In genomic region chr6:101662111-101662897, GRCh38 we compare ENCODE assay signal across 14 cellular contexts.
DNase-seq lines count a peak whose midpoint lies in the region; ATAC-seq and TF ChIP-seq lines count a peak whose summit lies in the region.
"Had no signal": no experiment of that assay in that cellular context is flagged by ENCODE, and none has a peak within 500 bp of the region (broad histone marks: within the 10 kb centered on the region; RNA-seq: fewer than 3 reads in every experiment).

No MANE protein-coding gene starts in this region.

- DNase-seq in GM10248 (ENCODE audit: extremely low spot score) = peak; percentile 13
- DNase-seq in HCEC 1CT = no peak
- DNase-seq in Right ventricle myocardium superior = no peak
- no peak for DNase-seq in sigmoid colon
- DNase-seq in ascending aorta (ENCODE audit: low spot score in 2 of 2) = no peak
- DNase-seq: aorta, dermis blood vessel endothelial cell, H9, NCI-H526 treated with DMSO at 0.1 percent for 48 hours, posterior cingulate gyrus had no signal

- TF ChIP-seq EP300 in sigmoid colon (IDR thresholded peaks at IDR 0.05) = no peak

- H3K27me3 ChIP-seq in sigmoid colon (no peaks in the 10 kb centered on the region), ascending aorta (no peaks in the 10 kb centered on the region)

- peak; percentile 94 for ATAC-seq in GM19324 (IDR thresholded peaks at IDR 0.05; ENCODE audit: low FRiP score, unreplicated experiment)
- peak; percentile 57 for ATAC-seq in GM21825 (IDR thresholded peaks at IDR 0.05; ENCODE audit: unreplicated experiment)
- ATAC-seq in HG03159 (IDR thresholded peaks at IDR 0.05; ENCODE audit: unreplicated experiment) = peak; percentile 81
- ATAC-seq in Right ventricle myocardium superior (ENCODE audit: poor library complexity) = no peak
- ATAC-seq: Right ventricle myocardium inferior had no signal

- H3K4me1 ChIP-seq in sigmoid colon (no peaks in the 10 kb centered on the region), ascending aorta (no peaks in the 10 kb centered on the region)

- intact Hi-C loops in Right ventricle myocardium superior (cut with DNase I) = no loop called here
- intact Hi-C loops in sigmoid colon (cut with DNase I) = no loop called here
- intact Hi-C loops in ascending aorta (cut with DNase I) = no loop called here

- H3K27ac ChIP-seq in sigmoid colon = no peak overlapping the region
- H3K27ac ChIP-seq in ascending aorta = no peak overlapping the region

- TF ChIP-seq CTCF in GM10248 (IDR thresholded peaks at IDR 0.05; ENCODE audit: control extremely low read depth, extremely low read depth, low read depth, missing control alignments) (no peak), sigmoid colon (IDR thresholded peaks at IDR 0.05) (no peak), ascending aorta (IDR thresholded peaks at IDR 0.05) (no peak)

- H3K4me3 ChIP-seq in sigmoid colon (no peak overlapping the region), ascending aorta (no peak overlapping the region)

- TF ChIP-seq POLR2A in sigmoid colon (IDR thresholded peaks at IDR 0.05) = no peak

- CTCF ChIA-PET in GM10248 (lab: Yijun Ruan, JAX) = interaction anchor here (1.3 kb wide), 1 partner anchor 18 kb away, joined by 3 read pairs; no protein-coding TSS in a partner anchor

- POLR2A ChIA-PET in GM10248 (lab: Yijun Ruan, JAX) = no interaction called here

- no peaks in the 10 kb centered on the region for H3K36me3 ChIP-seq in sigmoid colon
- no peaks in the 10 kb centered on the region for H3K36me3 ChIP-seq in ascending aorta

- 87 to 93% methylated on average over 2 of the region's 2 CpGs for WGBS in sigmoid colon, 2 donors

- H3K9me3 ChIP-seq in sigmoid colon (no peaks in the 10 kb centered on the region), ascending aorta (no peaks in the 10 kb centered on the region)
